In the genomic region with DNA sequence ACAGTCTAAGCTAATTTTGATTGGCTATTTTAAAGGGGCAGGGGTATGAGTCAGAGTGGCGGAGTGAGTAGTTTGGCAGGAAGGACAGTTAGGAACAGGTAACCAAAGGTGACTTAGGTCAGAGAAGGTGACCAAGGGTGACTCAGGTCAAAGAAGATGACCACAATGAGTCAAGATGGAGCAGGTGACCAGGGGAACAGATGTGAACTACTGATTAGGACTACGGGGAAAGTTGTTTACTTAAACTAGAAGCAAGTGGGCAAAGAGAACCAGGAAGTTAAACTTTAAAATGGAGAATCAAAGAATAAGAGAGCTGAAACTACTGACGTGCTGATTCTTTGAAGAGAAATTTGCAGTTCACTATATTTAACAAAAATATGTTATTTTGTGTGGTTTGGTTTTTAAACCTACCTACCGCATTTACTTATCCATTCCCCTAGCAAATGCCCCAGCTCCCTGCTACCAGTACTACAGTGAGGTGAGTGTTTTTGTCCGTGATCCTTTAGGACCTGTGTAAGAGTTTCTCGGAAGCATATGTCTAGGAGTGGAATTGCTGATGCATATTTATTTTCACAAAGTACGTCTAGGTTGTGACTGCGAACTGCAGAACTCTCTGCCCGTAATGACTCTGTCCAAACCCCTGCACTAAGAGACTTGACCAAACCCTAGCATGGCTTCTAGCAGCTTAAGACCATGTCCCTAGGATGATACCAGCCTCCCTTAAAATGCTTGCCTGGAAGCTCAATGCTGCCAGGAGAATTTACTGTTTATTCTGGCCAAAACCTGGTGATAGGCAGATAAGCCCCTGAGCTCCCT, we compare ENCODE assay signal across 1 cellular context.
TF ChIP-seq lines count a peak whose summit lies in the region.

No MANE protein-coding gene starts in this region.

TF ChIP-seq in K562, 482 proteins besides CTCF, POLR2A, EP300 and RAD21 (continued from another document and continues in another):
- TF ChIP-seq OTX1 (CRISPR knock-in tag; IDR thresholded peaks at IDR 0.05) (0 out of 2 replicates have a peak, but pooled peaks have one; percentile 44), NCOA1 (IDR thresholded peaks at IDR 0.05; ENCODE audit: low read depth) (peak; percentile 94), RBM15 (IDR thresholded peaks at IDR 0.05; ENCODE audit: insufficient read depth, low read length) (no peak), TOE1 (IDR thresholded peaks at IDR 0.05; ENCODE audit: borderline replicate concordance) (peak; percentile 83), TOE1 (CRISPR knock-in tag; IDR thresholded peaks at IDR 0.05; ENCODE audit: borderline replicate concordance, low read depth) (no peak), TEAD1 (CRISPR knock-in tag; IDR thresholded peaks at IDR 0.05) (peak in 1 of 2 experiments; percentile 36; a peak in 2 of 4 replicates), TAF9B (IDR thresholded peaks at IDR 0.05; ENCODE audit: partially characterized antibody) (peak; percentile 33), KDM1A (IDR thresholded peaks at IDR 0.05) (peak; percentile 72 to 78), ARID1B (IDR thresholded peaks at IDR 0.05) (peak; percentile 95), HDAC6 (IDR thresholded peaks at IDR 0.05; ENCODE audit: low read depth, low read length) (no peak), HIVEP1 (CRISPR knock-in tag; IDR thresholded peaks at IDR 0.05) (peak; percentile 49; the same call in 1 of the 2 replicates), ADNP (tag; IDR thresholded peaks at IDR 0.05) (no peak; the same call in 1 of the 2 replicates), FOXJ2 (tag; IDR thresholded peaks at IDR 0.05) (0 out of 2 replicates have a peak, but pooled peaks have one; percentile 63), ZNF589 (CRISPR knock-in tag; IDR thresholded peaks at IDR 0.05; ENCODE audit: low read depth) (peak; percentile 81), BACH1 (tag; IDR thresholded peaks at IDR 0.05) (0 out of 2 replicates have a peak, but pooled peaks have one; percentile 63), BHLHE40 (IDR thresholded peaks at IDR 0.05; ENCODE audit: low read length) (peak; percentile 89), SMARCA5 (IDR thresholded peaks at IDR 0.05) (no peak), PRMT5 (CRISPR knock-in tag; IDR thresholded peaks at IDR 0.05) (no peak), ZNF766 (CRISPR knock-in tag; conservative IDR thresholded peaks at IDR 0.05) (peak; percentile 19; the same call in 1 of the 2 replicates), GTF2F1 (IDR thresholded peaks at IDR 0.05; ENCODE audit: low read depth, low read length) (no peak), RUNX1 (IDR thresholded peaks at IDR 0.05; ENCODE audit: low read depth) (0 out of 2 replicates have a peak, but pooled peaks have one; percentile 46), ARNT (IDR thresholded peaks at IDR 0.05) (peak in 1 of 2 experiments; percentile 61; a peak in 1 of 4 replicates), SIN3B (IDR thresholded peaks at IDR 0.05; ENCODE audit: low read depth) (no peak), ZC3H8 (IDR thresholded peaks at IDR 0.05) (no peak), CXXC5 (CRISPR knock-in tag; IDR thresholded peaks at IDR 0.05) (peak; percentile 78), NFE2 (IDR thresholded peaks at IDR 0.05; ENCODE audit: low read depth) (peak; percentile 86), RBM14 (IDR thresholded peaks at IDR 0.05; ENCODE audit: borderline replicate concordance, insufficient read depth, low read depth, low read length) (no peak), ATF1 (CRISPR knock-in tag; IDR thresholded peaks at IDR 0.05) (no peak), ATF1 (tag; IDR thresholded peaks at IDR 0.05) (peak; percentile 35), TCF3 (CRISPR knock-in tag; IDR thresholded peaks at IDR 0.05) (peak; percentile 80), CCNT2 (IDR thresholded peaks at IDR 0.05; ENCODE audit: borderline replicate concordance, extremely low read depth, insufficient read length, low read depth, low read length) (peak; percentile 47), NBN (IDR thresholded peaks at IDR 0.05; ENCODE audit: low read depth) (peak; percentile 58; the same call in 1 of the 2 replicates), FOXA3 (CRISPR knock-in tag; conservative IDR thresholded peaks at IDR 0.05 in 1 of 2, IDR thresholded peaks at IDR 0.05 in 1 of 2) (peak; percentile 82 to 88; a peak in 3 of 4 replicates)
- TF ChIP-seq, protein P1, sequence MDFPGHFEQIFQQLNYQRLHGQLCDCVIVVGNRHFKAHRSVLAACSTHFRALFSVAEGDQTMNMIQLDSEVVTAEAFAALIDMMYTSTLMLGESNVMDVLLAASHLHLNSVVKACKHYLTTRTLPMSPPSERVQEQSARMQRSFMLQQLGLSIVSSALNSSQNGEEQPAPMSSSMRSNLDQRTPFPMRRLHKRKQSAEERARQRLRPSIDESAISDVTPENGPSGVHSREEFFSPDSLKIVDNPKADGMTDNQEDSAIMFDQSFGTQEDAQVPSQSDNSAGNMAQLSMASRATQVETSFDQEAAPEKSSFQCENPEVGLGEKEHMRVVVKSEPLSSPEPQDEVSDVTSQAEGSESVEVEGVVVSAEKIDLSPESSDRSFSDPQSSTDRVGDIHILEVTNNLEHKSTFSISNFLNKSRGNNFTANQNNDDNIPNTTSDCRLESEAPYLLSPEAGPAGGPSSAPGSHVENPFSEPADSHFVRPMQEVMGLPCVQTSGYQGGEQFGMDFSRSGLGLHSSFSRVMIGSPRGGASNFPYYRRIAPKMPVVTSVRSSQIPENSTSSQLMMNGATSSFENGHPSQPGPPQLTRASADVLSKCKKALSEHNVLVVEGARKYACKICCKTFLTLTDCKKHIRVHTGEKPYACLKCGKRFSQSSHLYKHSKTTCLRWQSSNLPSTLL (IDR thresholded peaks at IDR 0.05), result no peak
- TF ChIP-seq, protein P2, sequence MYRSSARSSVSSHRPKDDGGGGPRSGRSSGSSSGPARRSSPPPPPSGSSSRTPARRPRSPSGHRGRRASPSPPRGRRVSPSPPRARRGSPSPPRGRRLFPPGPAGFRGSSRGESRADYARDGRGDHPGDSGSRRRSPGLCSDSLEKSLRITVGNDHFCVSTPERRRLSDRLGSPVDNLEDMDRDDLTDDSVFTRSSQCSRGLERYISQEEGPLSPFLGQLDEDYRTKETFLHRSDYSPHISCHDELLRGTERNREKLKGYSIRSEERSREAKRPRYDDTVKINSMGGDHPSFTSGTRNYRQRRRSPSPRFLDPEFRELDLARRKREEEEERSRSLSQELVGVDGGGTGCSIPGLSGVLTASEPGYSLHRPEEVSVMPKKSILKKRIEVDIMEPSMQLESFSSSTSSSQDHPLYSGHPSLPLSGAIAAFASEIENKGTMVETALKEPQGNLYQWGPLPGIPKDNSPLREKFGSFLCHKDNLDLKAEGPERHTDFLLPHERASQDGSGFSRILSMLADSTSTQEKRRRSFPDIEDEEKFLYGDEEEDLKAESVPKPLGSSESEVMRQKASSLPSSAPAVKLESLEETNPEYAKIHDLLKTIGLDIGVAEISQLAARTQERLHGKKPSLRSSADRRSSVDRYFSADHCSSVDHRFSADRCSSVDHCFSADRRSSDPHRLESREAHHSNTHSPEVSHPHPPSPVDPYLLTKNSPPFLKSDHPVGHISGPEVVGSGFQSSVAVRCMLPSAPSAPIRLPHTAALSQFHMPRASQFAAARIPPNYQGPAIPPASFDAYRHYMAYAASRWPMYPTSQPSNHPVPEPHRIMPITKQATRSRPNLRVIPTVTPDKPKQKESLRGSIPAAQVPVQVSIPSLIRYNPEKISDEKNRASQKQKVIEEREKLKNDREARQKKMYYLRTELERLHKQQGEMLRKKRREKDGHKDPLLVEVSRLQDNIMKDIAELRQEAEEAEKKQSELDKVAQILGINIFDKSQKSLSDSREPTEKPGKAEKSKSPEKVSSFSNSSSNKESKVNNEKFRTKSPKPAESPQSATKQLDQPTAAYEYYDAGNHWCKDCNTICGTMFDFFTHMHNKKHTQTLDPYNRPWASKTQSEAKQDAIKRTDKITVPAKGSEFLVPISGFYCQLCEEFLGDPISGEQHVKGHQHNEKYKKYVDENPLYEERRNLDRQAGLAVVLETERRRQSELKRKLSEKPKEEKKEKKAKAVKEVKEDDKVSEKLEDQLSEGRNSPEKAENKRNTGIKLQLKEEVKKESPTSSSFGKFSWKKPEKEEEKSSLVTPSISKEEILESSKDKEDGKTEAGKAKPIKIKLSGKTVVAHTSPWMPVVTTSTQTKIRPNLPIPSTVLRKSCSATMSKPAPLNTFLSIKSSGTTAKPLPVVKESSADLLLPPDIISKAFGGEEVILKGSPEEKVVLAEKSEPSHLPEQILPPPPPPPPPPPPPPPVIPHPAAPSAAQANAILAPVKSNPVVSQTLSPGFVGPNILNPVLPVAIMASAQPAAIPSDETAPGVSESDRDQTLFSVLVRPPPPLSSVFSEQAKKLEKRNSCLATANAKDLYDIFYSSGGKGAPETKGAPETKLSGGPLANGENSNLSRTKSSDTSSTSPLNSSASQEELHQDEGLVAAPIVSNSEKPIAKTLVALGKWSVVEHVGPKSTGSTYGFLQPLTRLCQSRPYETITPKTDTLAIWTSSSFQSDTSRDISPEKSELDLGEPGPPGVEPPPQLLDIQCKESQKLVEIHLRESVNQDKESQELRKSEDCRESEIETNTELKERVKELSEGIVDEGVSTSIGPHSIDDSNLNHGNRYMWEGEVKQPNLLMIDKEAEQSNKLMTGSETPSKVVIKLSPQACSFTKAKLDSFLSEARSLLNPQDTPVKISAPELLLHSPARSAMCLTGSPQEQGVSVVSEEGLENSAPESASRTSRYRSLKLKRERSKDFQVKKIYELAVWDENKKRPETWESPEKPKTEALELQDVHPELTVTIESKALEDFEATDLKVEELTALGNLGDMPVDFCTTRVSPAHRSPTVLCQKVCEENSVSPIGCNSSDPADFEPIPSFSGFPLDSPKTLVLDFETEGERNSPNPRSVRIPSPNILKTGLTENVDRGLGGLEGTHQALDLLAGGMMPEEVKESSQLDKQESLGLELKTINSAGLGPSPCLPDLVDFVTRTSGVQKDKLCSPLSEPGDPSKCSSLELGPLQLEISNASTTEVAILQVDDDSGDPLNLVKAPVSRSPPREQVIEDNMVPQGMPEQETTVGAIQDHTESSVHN (IDR thresholded peaks at IDR 0.05; ENCODE audit: borderline replicate concordance in 1 of 2, low read depth in 1 of 2), result peak in 1 of 2 experiments; percentile 82; a peak in 3 of 4 replicates
- TF ChIP-seq, protein P3, sequence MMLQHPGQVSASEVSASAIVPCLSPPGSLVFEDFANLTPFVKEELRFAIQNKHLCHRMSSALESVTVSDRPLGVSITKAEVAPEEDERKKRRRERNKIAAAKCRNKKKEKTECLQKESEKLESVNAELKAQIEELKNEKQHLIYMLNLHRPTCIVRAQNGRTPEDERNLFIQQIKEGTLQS (IDR thresholded peaks at IDR 0.05), result peak; percentile 95
- TF ChIP-seq, protein P3 (CRISPR knock-in tag; conservative IDR thresholded peaks at IDR 0.05), result no peak; the same call in 1 of the 2 replicates
- TF ChIP-seq, protein P4, sequence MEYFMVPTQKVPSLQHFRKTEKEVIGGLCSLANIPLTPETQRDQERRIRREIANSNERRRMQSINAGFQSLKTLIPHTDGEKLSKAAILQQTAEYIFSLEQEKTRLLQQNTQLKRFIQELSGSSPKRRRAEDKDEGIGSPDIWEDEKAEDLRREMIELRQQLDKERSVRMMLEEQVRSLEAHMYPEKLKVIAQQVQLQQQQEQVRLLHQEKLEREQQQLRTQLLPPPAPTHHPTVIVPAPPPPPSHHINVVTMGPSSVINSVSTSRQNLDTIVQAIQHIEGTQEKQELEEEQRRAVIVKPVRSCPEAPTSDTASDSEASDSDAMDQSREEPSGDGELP (CRISPR knock-in tag; IDR thresholded peaks at IDR 0.05; ENCODE audit: borderline replicate concordance), result peak; percentile 45
- TF ChIP-seq, protein P5, sequence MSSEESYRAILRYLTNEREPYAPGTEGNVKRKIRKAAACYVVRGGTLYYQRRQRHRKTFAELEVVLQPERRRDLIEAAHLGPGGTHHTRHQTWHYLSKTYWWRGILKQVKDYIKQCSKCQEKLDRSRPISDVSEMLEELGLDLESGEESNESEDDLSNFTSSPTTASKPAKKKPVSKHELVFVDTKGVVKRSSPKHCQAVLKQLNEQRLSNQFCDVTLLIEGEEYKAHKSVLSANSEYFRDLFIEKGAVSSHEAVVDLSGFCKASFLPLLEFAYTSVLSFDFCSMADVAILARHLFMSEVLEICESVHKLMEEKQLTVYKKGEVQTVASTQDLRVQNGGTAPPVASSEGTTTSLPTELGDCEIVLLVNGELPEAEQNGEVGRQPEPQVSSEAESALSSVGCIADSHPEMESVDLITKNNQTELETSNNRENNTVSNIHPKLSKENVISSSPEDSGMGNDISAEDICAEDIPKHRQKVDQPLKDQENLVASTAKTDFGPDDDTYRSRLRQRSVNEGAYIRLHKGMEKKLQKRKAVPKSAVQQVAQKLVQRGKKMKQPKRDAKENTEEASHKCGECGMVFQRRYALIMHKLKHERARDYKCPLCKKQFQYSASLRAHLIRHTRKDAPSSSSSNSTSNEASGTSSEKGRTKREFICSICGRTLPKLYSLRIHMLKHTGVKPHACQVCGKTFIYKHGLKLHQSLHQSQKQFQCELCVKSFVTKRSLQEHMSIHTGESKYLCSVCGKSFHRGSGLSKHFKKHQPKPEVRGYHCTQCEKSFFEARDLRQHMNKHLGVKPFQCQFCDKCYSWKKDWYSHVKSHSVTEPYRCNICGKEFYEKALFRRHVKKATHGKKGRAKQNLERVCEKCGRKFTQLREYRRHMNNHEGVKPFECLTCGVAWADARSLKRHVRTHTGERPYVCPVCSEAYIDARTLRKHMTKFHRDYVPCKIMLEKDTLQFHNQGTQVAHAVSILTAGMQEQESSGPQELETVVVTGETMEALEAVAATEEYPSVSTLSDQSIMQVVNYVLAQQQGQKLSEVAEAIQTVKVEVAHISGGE (CRISPR knock-in tag; IDR thresholded peaks at IDR 0.05), result peak in 1 of 3 experiments; percentile 76; a peak in 2 of 6 replicates
- TF ChIP-seq, protein P6, sequence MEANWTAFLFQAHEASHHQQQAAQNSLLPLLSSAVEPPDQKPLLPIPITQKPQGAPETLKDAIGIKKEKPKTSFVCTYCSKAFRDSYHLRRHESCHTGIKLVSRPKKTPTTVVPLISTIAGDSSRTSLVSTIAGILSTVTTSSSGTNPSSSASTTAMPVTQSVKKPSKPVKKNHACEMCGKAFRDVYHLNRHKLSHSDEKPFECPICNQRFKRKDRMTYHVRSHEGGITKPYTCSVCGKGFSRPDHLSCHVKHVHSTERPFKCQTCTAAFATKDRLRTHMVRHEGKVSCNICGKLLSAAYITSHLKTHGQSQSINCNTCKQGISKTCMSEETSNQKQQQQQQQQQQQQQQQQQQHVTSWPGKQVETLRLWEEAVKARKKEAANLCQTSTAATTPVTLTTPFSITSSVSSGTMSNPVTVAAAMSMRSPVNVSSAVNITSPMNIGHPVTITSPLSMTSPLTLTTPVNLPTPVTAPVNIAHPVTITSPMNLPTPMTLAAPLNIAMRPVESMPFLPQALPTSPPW (CRISPR knock-in tag; IDR thresholded peaks at IDR 0.05), result peak; percentile 45
- TF ChIP-seq, protein P7, sequence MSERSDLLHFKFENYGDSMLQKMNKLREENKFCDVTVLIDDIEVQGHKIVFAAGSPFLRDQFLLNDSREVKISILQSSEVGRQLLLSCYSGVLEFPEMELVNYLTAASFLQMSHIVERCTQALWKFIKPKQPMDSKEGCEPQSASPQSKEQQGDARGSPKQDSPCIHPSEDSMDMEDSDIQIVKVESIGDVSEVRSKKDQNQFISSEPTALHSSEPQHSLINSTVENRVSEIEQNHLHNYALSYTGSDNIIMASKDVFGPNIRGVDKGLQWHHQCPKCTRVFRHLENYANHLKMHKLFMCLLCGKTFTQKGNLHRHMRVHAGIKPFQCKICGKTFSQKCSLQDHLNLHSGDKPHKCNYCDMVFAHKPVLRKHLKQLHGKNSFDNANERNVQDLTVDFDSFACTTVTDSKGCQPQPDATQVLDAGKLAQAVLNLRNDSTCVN (CRISPR knock-in tag; IDR thresholded peaks at IDR 0.05), result 0 out of 2 replicates have a peak, but pooled peaks have one; percentile 16
